In genomic region chr15:92411256-92411655, GRCh38 we compare ENCODE assay signal across 36 cellular contexts. TPM values are rescaled to one million over a fixed set of nuclear protein-coding genes. Genes with fewer than 3 reads are reported as not detected.
"Had no signal": no experiment of that assay in that cellular context is flagged by ENCODE, and none has a peak within 500 bp of the region (broad histone marks: within the 10 kb centered on the region; RNA-seq: fewer than 3 reads in every experiment).

No MANE protein-coding gene starts in this region.

- H3K4me1 ChIP-seq: adrenal gland, body of pancreas, breast epithelium had no signal

- H3K4me1 Mint-ChIP-seq: activated B cell treated with CpG ODN at 0.5 μM for 24 hours; activated CD4-positive, alpha-beta T cell treated with anti-CD3 and anti-CD28 coated beads, Interleukin-2, amount 10 ng/mL, durations not matched to agents 24 days and 14 days; activated naive CD8-positive, alpha-beta T cell treated with anti-CD3 and anti-CD28 coated beads for 36 hours; activated T-helper 17 cell treated with anti-CD3 and anti-CD28 coated beads, Interleukin-2, amount 50 U/mL, for 72 hours had no signal

- H3K27ac ChIP-seq: adrenal gland, body of pancreas, brain microvascular endothelial cell, breast epithelium, VCaP had no signal

- H3K9me3 ChIP-seq: adrenal gland, body of pancreas, breast epithelium had no signal

- ATAC-seq: activated CD8-positive, alpha-beta T cell treated with anti-CD3 and anti-CD28 coated beads for 36 hours; activated naive CD4-positive, alpha-beta T cell treated with anti-CD3 and anti-CD28 coated beads, Interleukin-2, amount 50 U/mL, for 72 hours; activated T-cell treated with anti-CD3 and anti-CD28 coated beads, Interleukin-2, amount 50 U/mL, for 4 hours; activated T-cell treated with anti-CD3 and anti-CD28 coated beads, Interleukin-2, amount 50 U/mL, for 72 hours; activated T-helper 17 cell treated with anti-CD3 and anti-CD28 coated beads, Interleukin-2, amount 50 U/mL, for 72 hours; body of pancreas had no signal

- H3K27ac Mint-ChIP-seq: activated B cell treated with CpG ODN at 0.5 μM for 24 hours; activated CD4-positive, alpha-beta memory T cell treated with anti-CD3 and anti-CD28 coated beads for 36 hours; activated CD4-positive, alpha-beta T cell treated with anti-CD3 and anti-CD28 coated beads, Interleukin-2, amount 10 ng/mL, durations not matched to agents 24 days and 14 days; activated CD8-positive, alpha-beta T cell treated with anti-CD3 and anti-CD28 coated beads for 36 hours; activated naive CD4-positive, alpha-beta T cell treated with anti-CD3 and anti-CD28 coated beads for 36 hours; activated naive CD4-positive, alpha-beta T cell treated with anti-CD3 and anti-CD28 coated beads, Interleukin-2, amount 50 U/mL, for 72 hours; activated naive CD8-positive, alpha-beta T cell treated with anti-CD3 and anti-CD28 coated beads for 36 hours; activated T-cell treated with anti-CD3 and anti-CD28 coated beads, Interleukin-2, amount 50 U/mL, for 72 hours; activated T-helper 1 cell treated with anti-CD3 and anti-CD28 coated beads, Interleukin-12 subunit alpha, Interleukin-12 subunit beta, Interleukin-2, Interleukin-4 antibody, amounts not matched to agents 30 ng/mL and 10 ng/mL and 1 ng/mL, durations not matched to agents 14 hours and 24 hours and 36 hours; activated T-helper 17 cell treated with anti-CD3 and anti-CD28 coated beads, Interleukin-2, amount 50 U/mL, for 72 hours; T-helper 1 cell treated with Interleukin-12 subunit alpha and Interleukin-12 subunit beta and Interleukin-4 antibody, amounts not matched to agents 30 μg/mL and 1 μg/mL, for 36 hours; T-helper 2 cell treated with Interferon-gamma antibody and Interleukin-4, amounts not matched to agents 5 μg/mL and 100 μg/mL, for 36 hours had no signal

- H3K36me3 ChIP-seq: adrenal gland, brain microvascular endothelial cell, breast epithelium had no signal

- H3K4me3 Mint-ChIP-seq: activated B cell treated with CpG ODN at 0.5 μM for 24 hours; activated CD4-positive, alpha-beta memory T cell treated with anti-CD3 and anti-CD28 coated beads for 36 hours; activated CD4-positive, alpha-beta T cell treated with anti-CD3 and anti-CD28 coated beads, Interleukin-2, amount 10 ng/mL, durations not matched to agents 24 days and 14 days; activated CD8-positive, alpha-beta T cell treated with anti-CD3 and anti-CD28 coated beads for 36 hours; activated naive CD4-positive, alpha-beta T cell treated with anti-CD3 and anti-CD28 coated beads for 36 hours; activated naive CD8-positive, alpha-beta T cell treated with anti-CD3 and anti-CD28 coated beads for 36 hours; activated T-cell treated with anti-CD3 and anti-CD28 coated beads, Interleukin-2, amount 50 U/mL, for 4 hours; activated T-cell treated with anti-CD3 and anti-CD28 coated beads, Interleukin-2, amount 50 U/mL, for 72 hours; activated T-helper 1 cell treated with anti-CD3 and anti-CD28 coated beads, Interleukin-12 subunit alpha, Interleukin-12 subunit beta, Interleukin-2, Interleukin-4 antibody, amounts not matched to agents 30 ng/mL and 10 ng/mL and 1 ng/mL, durations not matched to agents 14 hours and 24 hours and 36 hours; activated T-helper 17 cell treated with anti-CD3 and anti-CD28 coated beads, Interleukin-2, amount 50 U/mL, for 72 hours; T-helper 1 cell treated with Interleukin-12 subunit alpha and Interleukin-12 subunit beta and Interleukin-4 antibody, amounts not matched to agents 30 μg/mL and 1 μg/mL, for 36 hours; T-helper 2 cell treated with Interferon-gamma antibody and Interleukin-4, amounts not matched to agents 5 μg/mL and 100 μg/mL, for 36 hours had no signal

- H3K36me3 Mint-ChIP-seq: activated CD4-positive, alpha-beta memory T cell treated with anti-CD3 and anti-CD28 coated beads for 36 hours; activated naive CD4-positive, alpha-beta T cell treated with anti-CD3 and anti-CD28 coated beads, Interleukin-2, amount 50 U/mL, for 72 hours; activated naive CD8-positive, alpha-beta T cell treated with anti-CD3 and anti-CD28 coated beads for 36 hours had no signal

- H3K27me3 ChIP-seq: adrenal gland, brain microvascular endothelial cell, breast epithelium had no signal

- DNase-seq: activated B cell treated with CpG ODN at 0.5 μM for 24 hours; activated CD4-positive, alpha-beta memory T cell treated with anti-CD3 and anti-CD28 coated beads for 36 hours; activated CD4-positive, alpha-beta T cell treated with anti-CD3 and anti-CD28 coated beads for 4 hours; activated CD4-positive, alpha-beta T cell treated with anti-CD3 and anti-CD28 coated beads, Interleukin-2, amount 10 ng/mL, durations not matched to agents 24 days and 14 days; activated CD4-positive, alpha-beta T cell treated with anti-CD3 and anti-CD28 coated beads, Interleukin-2, amount 50 U/mL, for 1 hour; activated CD4-positive, alpha-beta T cell treated with anti-CD3 and anti-CD28 coated beads, Interleukin-2, amount 50 U/mL, for 4 hours; activated CD4-positive, CD25-positive, alpha-beta regulatory T cell treated with anti-CD3 and anti-CD28 coated beads, Interleukin-2, amount 50 U/mL, for 72 hours; activated CD8-positive, alpha-beta memory T cell treated with anti-CD3 and anti-CD28 coated beads, Interleukin-2, amount 50 U/mL, for 4 hours; activated CD8-positive, alpha-beta T cell treated with anti-CD3 and anti-CD28 coated beads for 36 hours; activated effector memory CD4-positive, alpha-beta T cell treated with anti-CD3 and anti-CD28 coated beads, Interleukin-2, amount 50 U/mL, for 16 hours; activated gamma-delta T cell treated with Interleukin-2 at 50 U/mL for 16 hours; activated naive CD4-positive, alpha-beta T cell; activated naive CD4-positive, alpha-beta T cell treated with anti-CD3 and anti-CD28 coated beads for 36 hours; activated naive CD4-positive, alpha-beta T cell treated with anti-CD3 and anti-CD28 coated beads, Interleukin-2, amount 50 U/mL, for 16 hours; activated naive CD8-positive, alpha-beta T cell treated with anti-CD3 and anti-CD28 coated beads for 36 hours; activated T-cell treated with anti-CD3 and anti-CD28 coated beads for 4 hours; activated T-cell treated with anti-CD3 and anti-CD28 coated beads, Interleukin-2, amount 50 U/mL, for 1 hour; activated T-cell treated with anti-CD3 and anti-CD28 coated beads, Interleukin-2, amount 50 U/mL, for 4 hours; activated T-cell treated with anti-CD3 and anti-CD28 coated beads, Interleukin-2, amount 50 U/mL, for 72 hours; adrenal gland; amniotic stem cell; aorta; body of pancreas; brain microvascular endothelial cell; central memory CD4-positive, alpha-beta T cell; T-helper 1 cell; T-helper 2 cell; T-helper 9 cell had no signal

- H3K27me3 Mint-ChIP-seq: activated CD4-positive, alpha-beta T cell treated with anti-CD3 and anti-CD28 coated beads, Interleukin-2, amount 10 ng/mL, durations not matched to agents 24 days and 14 days had no signal

- H3K9me3 Mint-ChIP-seq: activated B cell treated with CpG ODN at 0.5 μM for 24 hours; activated CD4-positive, alpha-beta memory T cell treated with anti-CD3 and anti-CD28 coated beads for 36 hours; activated CD4-positive, alpha-beta T cell treated with anti-CD3 and anti-CD28 coated beads, Interleukin-2, amount 10 ng/mL, durations not matched to agents 24 days and 14 days; activated CD8-positive, alpha-beta T cell treated with anti-CD3 and anti-CD28 coated beads for 36 hours; activated naive CD4-positive, alpha-beta T cell treated with anti-CD3 and anti-CD28 coated beads for 36 hours; activated naive CD4-positive, alpha-beta T cell treated with anti-CD3 and anti-CD28 coated beads, Interleukin-2, amount 50 U/mL, for 72 hours; activated naive CD8-positive, alpha-beta T cell treated with anti-CD3 and anti-CD28 coated beads for 36 hours; activated T-cell treated with anti-CD3 and anti-CD28 coated beads, Interleukin-2, amount 50 U/mL, for 4 hours; activated T-cell treated with anti-CD3 and anti-CD28 coated beads, Interleukin-2, amount 50 U/mL, for 72 hours; activated T-helper 1 cell treated with anti-CD3 and anti-CD28 coated beads, Interleukin-12 subunit alpha, Interleukin-12 subunit beta, Interleukin-2, Interleukin-4 antibody, amounts not matched to agents 30 ng/mL and 10 ng/mL and 1 ng/mL, durations not matched to agents 14 hours and 24 hours and 36 hours; activated T-helper 17 cell treated with anti-CD3 and anti-CD28 coated beads, Interleukin-2, amount 50 U/mL, for 72 hours; T-helper 1 cell treated with Interleukin-12 subunit alpha and Interleukin-12 subunit beta and Interleukin-4 antibody, amounts not matched to agents 30 μg/mL and 1 μg/mL, for 36 hours; T-helper 2 cell treated with Interferon-gamma antibody and Interleukin-4, amounts not matched to agents 5 μg/mL and 100 μg/mL, for 36 hours had no signal

- H3K4me3 ChIP-seq: adrenal gland, body of pancreas, breast epithelium had no signal

RNA-seq across cellular contexts. Expression of gene ST8SIA2, which starts 17.6 kb away (rescaled TPM):
- total RNA-seq: activated B cell treated with CpG ODN at 0.5 μM for 24 hours; activated CD4-positive, alpha-beta memory T cell treated with anti-CD3 and anti-CD28 coated beads for 36 hours; activated CD4-positive, alpha-beta T cell treated with anti-CD3 and anti-CD28 coated beads, Interleukin-2, amount 10 ng/mL, durations not matched to agents 24 days and 14 days; activated CD8-positive, alpha-beta memory T cell treated with anti-CD3 and anti-CD28 coated beads for 36 hours; activated CD8-positive, alpha-beta T cell treated with anti-CD3 and anti-CD28 coated beads for 36 hours; activated naive CD4-positive, alpha-beta T cell treated with anti-CD3 and anti-CD28 coated beads for 36 hours; activated naive CD4-positive, alpha-beta T cell treated with anti-CD3 and anti-CD28 coated beads, Interleukin-2, amount 50 U/mL, for 72 hours; activated naive CD8-positive, alpha-beta T cell treated with anti-CD3 and anti-CD28 coated beads for 36 hours; activated T-cell treated with anti-CD3 and anti-CD28 coated beads, Interleukin-2, amount 50 U/mL, for 4 hours; activated T-cell treated with anti-CD3 and anti-CD28 coated beads, Interleukin-2, amount 50 U/mL, for 72 hours; activated T-helper 1 cell treated with anti-CD3 and anti-CD28 coated beads, Interleukin-12 subunit alpha, Interleukin-12 subunit beta, Interleukin-2, Interleukin-4 antibody, amounts not matched to agents 30 ng/mL and 10 ng/mL and 1 ng/mL, durations not matched to agents 14 hours and 24 hours and 36 hours; activated T-helper 17 cell treated with anti-CD3 and anti-CD28 coated beads, Interleukin-2, amount 50 U/mL, for 72 hours; aorta; body of pancreas had no signal
